ENCODE assay signal across 9 cellular contexts in the genomic region with DNA sequence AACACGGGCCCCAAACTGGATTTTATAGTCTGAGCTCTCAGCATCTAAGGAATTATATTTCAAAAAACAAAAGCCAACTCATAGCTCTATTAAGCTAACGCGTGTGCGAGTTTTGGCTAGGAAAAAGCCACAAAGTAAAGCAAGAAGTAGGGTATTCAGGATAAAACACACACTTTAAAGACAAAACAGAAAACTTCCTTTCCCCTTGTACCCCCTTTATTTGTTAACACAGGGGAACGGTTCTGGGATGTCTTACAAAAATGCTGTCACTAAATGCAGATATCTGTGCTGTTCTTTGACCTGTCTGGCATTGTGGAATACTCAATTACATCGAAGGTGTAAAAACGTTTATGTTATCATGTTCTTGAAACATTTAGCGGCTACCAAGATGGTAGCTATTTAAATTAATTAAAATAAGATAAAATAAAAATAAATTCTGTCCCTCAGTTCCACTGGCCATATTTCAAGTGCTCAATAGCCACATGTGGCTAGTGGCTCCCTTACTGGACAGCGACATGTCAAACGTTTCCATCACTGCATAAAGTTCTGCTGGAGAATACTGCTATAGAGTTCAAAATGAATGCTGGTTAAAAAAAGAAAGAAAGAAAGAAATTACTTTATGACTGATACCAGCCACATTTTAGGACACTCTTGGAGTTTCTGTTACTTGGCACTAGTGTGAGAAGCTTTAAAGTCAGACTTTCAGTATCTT. TPM values are rescaled to one million over a fixed set of nuclear protein-coding genes. Genes with fewer than 3 reads are reported as not detected.
DNase-seq lines count a peak whose midpoint lies in the region; ATAC-seq and TF ChIP-seq lines count a peak whose summit lies in the region.
"Had no signal": no experiment of that assay in that cellular context is flagged by ENCODE, and none has a peak within 500 bp of the region (broad histone marks: within the 10 kb centered on the region; RNA-seq: fewer than 3 reads in every experiment).

No MANE protein-coding gene starts in this region.

- POLR2A ChIA-PET in Panc1 (lab: Charles Lee) = no interaction called here

- intact Hi-C loops in Panc1 (cut with micrococcal nuclease; ENCODE audit: unreplicated experiment) = no loop called here
- intact Hi-C loops in prostate gland (cut with DNase I) = no loop called here

- ATAC-seq in Panc1 (no peak), GM19455 (IDR thresholded peaks at IDR 0.05; ENCODE audit: unreplicated experiment) (no peak)
- ATAC-seq: activated T-helper 17 cell treated with anti-CD3 and anti-CD28 coated beads, Interleukin-2, amount 50 U/mL, for 72 hours had no signal

- H3K4me1 ChIP-seq in ES-I3 (ENCODE audit: insufficient read depth, low read length) (no peaks in the 10 kb centered on the region), Panc1 (ENCODE audit: control insufficient read depth, insufficient read depth, low read length) (peaks cover 22% of the 10 kb centered on the region), prostate gland (replicated peaks) (no peaks in the 10 kb centered on the region)

- TF ChIP-seq CTCF in Panc1 (IDR thresholded peaks at IDR 0.05) (no peak), fibroblast of the aortic adventitia (IDR thresholded peaks at IDR 0.05; ENCODE audit: insufficient read depth, low read length) (no peak), prostate gland (IDR thresholded peaks at IDR 0.05) (no peak)

- CTCF ChIA-PET in Panc1 (lab: Charles Lee) = interaction anchor here (0.6 kb wide), 1 partner anchor 47 kb away, joined by 6 read pairs; no protein-coding TSS in a partner anchor

- no peaks in the 10 kb centered on the region for H3K27me3 ChIP-seq in Panc1 (ENCODE audit: control insufficient read depth, insufficient read depth, low read length)
- no peaks in the 10 kb centered on the region for H3K27me3 ChIP-seq in prostate gland (replicated peaks; ENCODE audit: insufficient read depth)

- in situ Hi-C loops in Panc1 (cut with HindIII; ENCODE audit: low pct_unique_long_range_greater_than_20kb, low sequenced_read_pairs) = no loop called here

- peak overlapping the region; percentile 94 for H3K9ac ChIP-seq in ES-I3 (ENCODE audit: low read depth, low read length)

- no peak for DNase-seq in Panc1 (ENCODE audit: low read depth, low spot score)
- no peak for DNase-seq in fibroblast of the aortic adventitia (ENCODE audit: low read depth)
- no peak for DNase-seq in prostate gland (ENCODE audit: low spot score)
- DNase-seq in NCI-H446 (lab: John Stamatoyannopoulos, UW) = no peak
- DNase-seq in effector CD8-positive, alpha-beta T cell (lab: John Stamatoyannopoulos, UW) = no peak
- DNase-seq in HT-29 (ENCODE audit: low spot score) = no peak

- 26% methylated on average over 10 of the region's 10 CpGs for WGBS in prostate gland

- H3K4me3 ChIP-seq in Panc1 (ENCODE audit: low read depth in 2 of 2, low read length in 2 of 2) (peak overlapping the region; percentile 53 to 71), fibroblast of the aortic adventitia (ENCODE audit: low read depth, low read length) (peak overlapping the region; percentile 72), prostate gland (peak overlapping the region; percentile 40 to 41)

- BruUV-seq in Panc1 (replicated peaks; lab: Mats Ljungman, UMichigan) = no TSS peak

- no peaks in the 10 kb centered on the region for H3K36me3 ChIP-seq in ES-I3 (ENCODE audit: insufficient read depth, low read length)
- H3K36me3 ChIP-seq in Panc1 (ENCODE audit: control insufficient read depth, insufficient read depth, low read length) = no peaks in the 10 kb centered on the region
- no peaks in the 10 kb centered on the region for H3K36me3 ChIP-seq in prostate gland

- H3K27ac ChIP-seq in Panc1 (ENCODE audit: low read length) = peak overlapping the region; percentile 25
- peak overlapping the region; percentile 70 to 73 for H3K27ac ChIP-seq in prostate gland

- no peak for TF ChIP-seq POLR2A in prostate gland (IDR thresholded peaks at IDR 0.05)

- no peaks in the 10 kb centered on the region for H3K9me3 ChIP-seq in ES-I3 (ENCODE audit: control insufficient read depth, insufficient read depth, low read length)
- H3K9me3 ChIP-seq in Panc1 (ENCODE audit: control insufficient read depth, insufficient read depth, low read depth, low read length) = no peaks in the 10 kb centered on the region
- H3K9me3 ChIP-seq in prostate gland = no peaks in the 10 kb centered on the region

RNA-seq across cellular contexts. Expression of gene MEF2C, which starts 7.2 kb away (rescaled TPM):
- total RNA-seq in Panc1 (2021; ENCODE audit: unreplicated experiment) (9.9 TPM), fibroblast of the aortic adventitia (ENCODE audit: low replicate concordance) (23.5 and 38.6 TPM in 2 replicates), prostate gland (10 to 100 TPM; 13.9 to 44.0 TPM)
- polyA plus RNA-seq in Panc1 (2012; ENCODE audit: insufficient read length) = 6.6 TPM
- 0.08 and 0.46 TPM in 2 replicates for total RNA-seq in HT-29 (2014; rRNA removed; shearing (Covaris generic))
